ENCODE assay signal across 28 cellular contexts in genomic region chr3:13707456-13707855, GRCh38.
DNase-seq lines count a peak whose midpoint lies in the region; ATAC-seq and TF ChIP-seq lines count a peak whose summit lies in the region.
"Had no signal": no experiment of that assay in that cellular context is flagged by ENCODE, and none has a peak within 500 bp of the region (broad histone marks: within the 10 kb centered on the region; RNA-seq: fewer than 3 reads in every experiment).

No MANE protein-coding gene starts in this region.

- no TSS peak for BruUV-seq in Calu3 (replicated peaks; lab: Mats Ljungman, UMichigan)

- no peak overlapping the region for H3K4me3 Mint-ChIP-seq in Calu3 (ENCODE audit: low read depth, unreplicated experiment)
- H3K4me3 Mint-ChIP-seq: activated naive CD4-positive, alpha-beta T cell treated with anti-CD3 and anti-CD28 coated beads, Interleukin-2, amount 50 U/mL, for 24 hours; activated T-helper 1 cell treated with anti-CD3 and anti-CD28 coated beads, Interleukin-12 subunit alpha, Interleukin-12 subunit beta, Interleukin-2, Interleukin-4 antibody, amounts not matched to agents 30 ng/mL and 10 ng/mL and 1 ng/mL, durations not matched to agents 14 hours and 24 hours and 36 hours; CD8-positive, alpha-beta T cell; nephron progenitor cell; stimulated activated naive CD8-positive, alpha-beta T cell treated with anti-CD3 and anti-CD28 coated beads, Interleukin-15, Interleukin-2, amounts not matched to agents 100 ng/mL and 50 ng/mL, for 24 hours; T-helper 2 cell treated with Interferon-gamma antibody and Interleukin-4, amounts not matched to agents 5 μg/mL and 100 μg/mL, for 36 hours had no signal

- TF ChIP-seq CTCF in coronary artery (IDR thresholded peaks at IDR 0.05) (no peak), ovary (IDR thresholded peaks at IDR 0.05) (no peak), vagina (IDR thresholded peaks at IDR 0.05) (no peak), Calu3 (IDR thresholded peaks at IDR 0.05; ENCODE audit: unreplicated experiment) (no peak)

- no peak for ATAC-seq in activated naive CD4-positive, alpha-beta T cell treated with anti-CD3 and anti-CD28 coated beads, Interleukin-2, amount 50 U/mL, for 72 hours
- no peak for ATAC-seq in HG03378 (IDR thresholded peaks at IDR 0.05; ENCODE audit: unreplicated experiment)
- ATAC-seq: CD8-positive, alpha-beta T cell; gastroesophageal sphincter; HCT116; lower lobe of right lung; Panc1 had no signal

- H3K9me3 ChIP-seq in ovary (no peaks in the 10 kb centered on the region), vagina (no peaks in the 10 kb centered on the region)
- H3K9me3 ChIP-seq: lower lobe of right lung, thoracic aorta had no signal

- H3K36me3 ChIP-seq in ovary = no peaks in the 10 kb centered on the region
- no peaks in the 10 kb centered on the region for H3K36me3 ChIP-seq in vagina
- H3K36me3 ChIP-seq: gastroesophageal sphincter, lower lobe of right lung, thoracic aorta had no signal

- no peak overlapping the region for H3K4me3 ChIP-seq in coronary artery
- no peak overlapping the region for H3K4me3 ChIP-seq in ovary
- no peak overlapping the region for H3K4me3 ChIP-seq in vagina
- H3K4me3 ChIP-seq: gastroesophageal sphincter, hepatocyte, lower lobe of right lung, thoracic aorta had no signal

- intact Hi-C loops in ovary (cut with DNase I) (no loop called here), vagina (cut with DNase I) (no loop called here), Calu3 (cut with micrococcal nuclease; ENCODE audit: unreplicated experiment) (no loop called here)

- H3K36me3 Mint-ChIP-seq in activated naive CD4-positive, alpha-beta T cell treated with anti-CD3 and anti-CD28 coated beads, Interleukin-2, amount 50 U/mL, for 72 hours = peaks cover 20 to 25% of the 10 kb centered on the region in 2 donors
- H3K36me3 Mint-ChIP-seq in Calu3 (ENCODE audit: insufficient read depth, unreplicated experiment) = peaks cover 6% of the 10 kb centered on the region
- H3K36me3 Mint-ChIP-seq: CD8-positive, alpha-beta T cell had no signal

- H3K4me1 ChIP-seq in ovary (ENCODE audit: insufficient read depth) (no peaks in the 10 kb centered on the region), vagina (no peaks in the 10 kb centered on the region)
- H3K4me1 ChIP-seq: gastroesophageal sphincter, lower lobe of right lung had no signal

- H3K27me3 ChIP-seq in ovary (no peaks in the 10 kb centered on the region), vagina (no peaks in the 10 kb centered on the region)
- H3K27me3 ChIP-seq: hepatocyte had no signal

- no peak for TF ChIP-seq EP300 in ovary (IDR thresholded peaks at IDR 0.05)

- H3K27me3 Mint-ChIP-seq in Calu3 (ENCODE audit: unreplicated experiment) = peaks cover 100% of the 10 kb centered on the region

- peak; percentile 0 to 40 for DNase-seq in activated naive CD4-positive, alpha-beta T cell treated with anti-CD3 and anti-CD28 coated beads, Interleukin-2, amount 50 U/mL, for 72 hours (ENCODE audit: low spot score in 2 of 2)
- DNase-seq in activated naive CD4-positive, alpha-beta T cell (lab: John Stamatoyannopoulos, UW) = no peak
- DNase-seq in coronary artery (ENCODE audit: low spot score) (peak; percentile 29), ovary (peak; percentile 0 to 3 (median 1)), vagina (ENCODE audit: extremely low spot score in 2 of 2) (peak; percentile 52 to 58), kidney glomerular epithelial cell (lab: John Stamatoyannopoulos, UW) (no peak), Calu3 (no peak)
- DNase-seq: amygdala, Kasumi-1, lower lobe of right lung, NCI-H1417 treated with DMSO at 0.1 percent for 48 hours, NCI-H2107, NCI-H446, NCI-H748 treated with DMSO at 0.1 percent for 48 hours, nephron progenitor cell, retina, SIG-M5 had no signal

- H3K27ac Mint-ChIP-seq in activated naive CD4-positive, alpha-beta T cell treated with anti-CD3 and anti-CD28 coated beads, Interleukin-2, amount 50 U/mL, for 72 hours = no peak overlapping the region
- no peak overlapping the region for H3K27ac Mint-ChIP-seq in Calu3 (ENCODE audit: unreplicated experiment)
- H3K27ac Mint-ChIP-seq: activated naive CD4-positive, alpha-beta T cell treated with anti-CD3 and anti-CD28 coated beads, Interleukin-2, amount 50 U/mL, for 24 hours; activated T-helper 1 cell treated with anti-CD3 and anti-CD28 coated beads, Interleukin-12 subunit alpha, Interleukin-12 subunit beta, Interleukin-2, Interleukin-4 antibody, amounts not matched to agents 30 ng/mL and 10 ng/mL and 1 ng/mL, durations not matched to agents 14 hours and 24 hours and 36 hours; CD8-positive, alpha-beta T cell; nephron progenitor cell; stimulated activated naive CD8-positive, alpha-beta T cell treated with anti-CD3 and anti-CD28 coated beads, Interleukin-15, Interleukin-2, amounts not matched to agents 100 ng/mL and 50 ng/mL, for 24 hours; T-helper 2 cell treated with Interferon-gamma antibody and Interleukin-4, amounts not matched to agents 5 μg/mL and 100 μg/mL, for 36 hours had no signal

- 81 to 89% (median 88%) methylated on average over 5 of the region's 5 CpGs for WGBS in ovary, 3 donors

- TF ChIP-seq POLR2A in ovary (IDR thresholded peaks at IDR 0.05) = no peak
- no peak for TF ChIP-seq POLR2A in vagina (IDR thresholded peaks at IDR 0.05)

- H3K27ac ChIP-seq in coronary artery (no peak overlapping the region), ovary (no peak overlapping the region), vagina (no peak overlapping the region)
- H3K27ac ChIP-seq: gastroesophageal sphincter, hepatocyte, lower lobe of right lung, thoracic aorta had no signal

- peaks cover 57 to 68% of the 10 kb centered on the region in 2 donors for H3K9me3 Mint-ChIP-seq in activated naive CD4-positive, alpha-beta T cell treated with anti-CD3 and anti-CD28 coated beads, Interleukin-2, amount 50 U/mL, for 72 hours
- peaks cover 23% of the 10 kb centered on the region for H3K9me3 Mint-ChIP-seq in Calu3 (ENCODE audit: low read depth, unreplicated experiment)

- CTCF ChIA-PET in Calu3 (lab: Charles Lee) = no interaction called here

- no peaks in the 10 kb centered on the region for H3K4me1 Mint-ChIP-seq in Calu3 (ENCODE audit: low read depth, unreplicated experiment)
- H3K4me1 Mint-ChIP-seq: activated naive CD4-positive, alpha-beta T cell treated with anti-CD3 and anti-CD28 coated beads, Interleukin-2, amount 50 U/mL, for 24 hours; nephron progenitor cell had no signal

Comparison
In these comparisons a context has a peak if more than half of its experiments do, and no peak if none do; other contexts are left out.
1. DNase-seq: peak in activated naive CD4-positive, alpha-beta T cell treated with anti-CD3 and anti-CD28 coated beads, Interleukin-2, amount 50 U/mL, for 72 hours (2 of 2), coronary artery (single experiment), ovary (5 of 5) and vagina (2 of 2); none in activated naive CD4-positive, alpha-beta T cell (0 of 4), kidney glomerular epithelial cell (single experiment) and Calu3 (single experiment).